Comparison of ENCODE assay signal across 10 cellular contexts in the genomic region with DNA sequence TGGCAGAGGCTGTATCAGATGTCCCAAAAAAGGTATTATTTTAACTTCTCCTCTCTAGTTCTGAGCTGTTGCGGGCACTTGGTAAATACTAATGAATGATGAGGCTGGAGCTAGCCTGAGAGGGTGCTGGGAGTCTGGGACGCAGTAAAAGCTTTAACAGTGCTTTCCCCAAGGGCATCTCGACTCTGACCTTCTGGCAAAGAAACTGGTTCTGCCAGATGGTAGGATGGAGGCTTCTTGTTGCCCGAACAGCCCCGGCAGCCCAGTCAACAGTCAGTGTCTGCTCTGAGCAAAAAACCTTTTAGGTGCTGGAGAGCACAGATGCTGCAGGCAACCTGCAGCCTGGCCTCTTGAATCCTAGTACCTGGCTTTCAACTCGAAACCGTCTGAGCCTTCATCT. TPM values are rescaled to one million over a fixed set of nuclear protein-coding genes. Genes with fewer than 3 reads are reported as not detected.
DNase-seq lines count a peak whose midpoint lies in the region; ATAC-seq and TF ChIP-seq lines count a peak whose summit lies in the region.
"Had no signal": no experiment of that assay in that cellular context is flagged by ENCODE, and none has a peak within 500 bp of the region (broad histone marks: within the 10 kb centered on the region; RNA-seq: fewer than 3 reads in every experiment).

No MANE protein-coding gene starts in this region.

- no peaks in the 10 kb centered on the region for H3K9me3 Mint-ChIP-seq in activated naive CD4-positive, alpha-beta T cell treated with anti-CD3 and anti-CD28 coated beads, Interleukin-2, amount 10 ng/mL, durations not matched to agents 7 days and 5 days
- H3K9me3 Mint-ChIP-seq in type B pancreatic cell: no peaks in the 10 kb centered on the region

- ATAC-seq in RWPE2 (ENCODE audit: low read depth): peak; percentile 6; the same call in 2 of the 3 replicates

- peaks cover 25% of the 10 kb centered on the region for H3K36me3 Mint-ChIP-seq in activated naive CD4-positive, alpha-beta T cell treated with anti-CD3 and anti-CD28 coated beads, Interleukin-2, amount 10 ng/mL, durations not matched to agents 7 days and 5 days
- peaks cover 22% of the 10 kb centered on the region for H3K36me3 Mint-ChIP-seq in type B pancreatic cell

- H3K27me3 ChIP-seq in RWPE2 (ENCODE audit: insufficient read depth, poor library complexity, severe bottlenecking) (no peaks in the 10 kb centered on the region), iPS-20b (ENCODE audit: insufficient read depth, low read length) (no peaks in the 10 kb centered on the region), H7 (ENCODE audit: control insufficient read depth, insufficient read depth, low read length) (no peaks in the 10 kb centered on the region)

- H3K9me3 ChIP-seq in RWPE2 (ENCODE audit: severe bottlenecking) (peaks cover 4% of the 10 kb centered on the region), iPS-20b (ENCODE audit: insufficient read depth, low read depth, low read length) (no peaks in the 10 kb centered on the region)
- H3K9me3 ChIP-seq: thoracic aorta had no signal

- H3K4me1 ChIP-seq in RWPE2 (ENCODE audit: insufficient read depth, poor library complexity, severe bottlenecking): peaks cover 52% of the 10 kb centered on the region
- H3K4me1 ChIP-seq in iPS-20b (ENCODE audit: insufficient read depth, low read length): no peaks in the 10 kb centered on the region

- DNase-seq in activated naive CD4-positive, alpha-beta T cell treated with anti-CD3 and anti-CD28 coated beads, Interleukin-2, amount 10 ng/mL, durations not matched to agents 7 days and 5 days: no peak
- no peak for DNase-seq in activated naive CD4-positive, alpha-beta T cell treated with Interleukin-2 at 50 U/mL for 16 hours
- DNase-seq in RWPE2 (ENCODE audit: low spot score) (peak; percentile 56), type B pancreatic cell (ENCODE audit: extremely low spot score, unreplicated experiment) (no peak), inferior parietal cortex (ENCODE audit: extremely low spot score) (no peak), H7 (no peak), NCI-H748 (lab: John Stamatoyannopoulos, UW; ENCODE audit: unreplicated experiment) (no peak)

- H3K36me3 ChIP-seq in RWPE2 (ENCODE audit: low read depth): peaks cover 17% of the 10 kb centered on the region
- H3K36me3 ChIP-seq in iPS-20b (ENCODE audit: insufficient read depth, low read depth, low read length): peaks cover 16% of the 10 kb centered on the region
- H3K36me3 ChIP-seq in H7 (replicated peaks; ENCODE audit: control insufficient read depth, insufficient read depth, low read length): peaks cover 1% of the 10 kb centered on the region
- H3K36me3 ChIP-seq: thoracic aorta had no signal

- no peak overlapping the region for H3K4me3 ChIP-seq in RWPE2 (ENCODE audit: severe bottlenecking)
- no peak overlapping the region for H3K4me3 ChIP-seq in iPS-20b (ENCODE audit: low read length)
- no peak overlapping the region for H3K4me3 ChIP-seq in H7 (ENCODE audit: insufficient read depth, low read depth, low read length)
- H3K4me3 ChIP-seq: thoracic aorta had no signal

- peak overlapping the region; percentile 11; the same call in 1 of the 2 replicates for H3K9ac ChIP-seq in iPS-20b (ENCODE audit: low read depth, low read length)

- H3K27ac ChIP-seq in RWPE2 (ENCODE audit: poor library complexity, severe bottlenecking) (peak overlapping the region; percentile 98), iPS-20b (ENCODE audit: low read length) (no peak overlapping the region)
- H3K27ac ChIP-seq: thoracic aorta had no signal

- H3K27ac Mint-ChIP-seq in activated naive CD4-positive, alpha-beta T cell treated with anti-CD3 and anti-CD28 coated beads, Interleukin-2, amount 10 ng/mL, durations not matched to agents 7 days and 5 days: peak overlapping the region; percentile 100
- H3K27ac Mint-ChIP-seq in type B pancreatic cell: peak overlapping the region; percentile 95

- H3K27me3 Mint-ChIP-seq in activated naive CD4-positive, alpha-beta T cell treated with anti-CD3 and anti-CD28 coated beads, Interleukin-2, amount 10 ng/mL, durations not matched to agents 7 days and 5 days: no peaks in the 10 kb centered on the region
- no peaks in the 10 kb centered on the region for H3K27me3 Mint-ChIP-seq in type B pancreatic cell

- CTCF ChIA-PET in activated naive CD4-positive, alpha-beta T cell treated with anti-CD3 and anti-CD28 coated beads, Interleukin-2, amount 10 ng/mL, durations not matched to agents 7 days and 5 days (lab: Charles Lee): interaction anchor here (1.7 kb wide), 1 partner anchor 193 kb away, joined by 3 read pairs; no protein-coding TSS in a partner anchor

- peaks cover 59% of the 10 kb centered on the region for H3K4me1 Mint-ChIP-seq in activated naive CD4-positive, alpha-beta T cell treated with anti-CD3 and anti-CD28 coated beads, Interleukin-2, amount 10 ng/mL, durations not matched to agents 7 days and 5 days
- peaks cover 26% of the 10 kb centered on the region for H3K4me1 Mint-ChIP-seq in type B pancreatic cell (ENCODE audit: unreplicated experiment)

- H3K4me3 Mint-ChIP-seq in activated naive CD4-positive, alpha-beta T cell treated with anti-CD3 and anti-CD28 coated beads, Interleukin-2, amount 10 ng/mL, durations not matched to agents 7 days and 5 days: peak overlapping the region; percentile 43
- H3K4me3 Mint-ChIP-seq in type B pancreatic cell: peak overlapping the region; percentile 81

- TF ChIP-seq CTCF in RWPE2 (IDR thresholded peaks at IDR 0.05; ENCODE audit: poor library complexity, severe bottlenecking) (no peak), type B pancreatic cell (conservative IDR thresholded peaks at IDR 0.05) (no peak)

RNA-seq across cellular contexts. Expression of a gene that starts 2.5 kb away (rescaled TPM):
- total RNA-seq in type B pancreatic cell (ENCODE audit: low replicate concordance): 132 and 146 TPM in 2 replicates
- 144 and 147 TPM in 2 replicates for total RNA-seq in H7 (2014; rRNA removed; shearing (Covaris generic))

RNA-seq across cellular contexts. Expression of a gene that starts 23.0 kb away (rescaled TPM):
- 113 and 177 TPM in 2 replicates for total RNA-seq in type B pancreatic cell (ENCODE audit: low replicate concordance)
- total RNA-seq in H7 (2014; rRNA removed; shearing (Covaris generic)): 82.8 and 122 TPM in 2 replicates

RNA-seq across cellular contexts. Expression of a gene that starts 43.9 kb away (rescaled TPM):
- not detected in 2 replicates for total RNA-seq in type B pancreatic cell (ENCODE audit: low replicate concordance)
- total RNA-seq in H7 (2014; rRNA removed; shearing (Covaris generic)): not detected in 2 replicates
- total RNA-seq: SK-MEL-5 had no signal
